In genomic region chr2:238551091-238551490, GRCh38 we compare ENCODE assay signal across 21 cellular contexts.
"Had no signal": no experiment of that assay in that cellular context is flagged by ENCODE, and none has a peak within 500 bp of the region (broad histone marks: within the 10 kb centered on the region; RNA-seq: fewer than 3 reads in every experiment).

No MANE protein-coding gene starts in this region.

- ATAC-seq: activated CD8-positive, alpha-beta T cell treated with anti-CD3 and anti-CD28 coated beads, Interleukin-2, amount 10 ng/mL, durations not matched to agents 7 days and 5 days; T-helper 17 cell; WTC11 had no signal

- H3K4me1 ChIP-seq: adrenal gland, Peyer's patch had no signal

- H3K4me3 ChIP-seq: adrenal gland, Peyer's patch had no signal

- H3K27ac ChIP-seq: adrenal gland, Peyer's patch had no signal

- H3K36me3 ChIP-seq: adrenal gland, Peyer's patch had no signal

- DNase-seq: activated CD4-positive, alpha-beta T cell treated with anti-CD3 and anti-CD28 coated beads for 48 hours; activated CD4-positive, alpha-beta T cell treated with anti-CD3 and anti-CD28 coated beads, Interleukin-2, amount 50 U/mL, for 4 hours; activated CD4-positive, CD25-positive, alpha-beta regulatory T cell treated with anti-CD3 and anti-CD28 coated beads, Interleukin-2, amount 50 U/mL, for 72 hours; activated CD8-positive, alpha-beta memory T cell treated with anti-CD3 and anti-CD28 coated beads, Interleukin-2, amount 50 U/mL, for 48 hours; activated CD8-positive, alpha-beta T cell treated with anti-CD3 and anti-CD28 coated beads, Interleukin-2, amount 10 ng/mL, durations not matched to agents 7 days and 5 days; activated naive CD4-positive, alpha-beta T cell treated with anti-CD3 and anti-CD28 coated beads, Interleukin-2, amount 50 U/mL, for 16 hours; activated naive CD8-positive, alpha-beta T cell treated with anti-CD3 and anti-CD28 coated beads, Interleukin-2, amount 10 ng/mL, durations not matched to agents 7 days and 5 days; activated T-cell treated with anti-CD3 and anti-CD28 coated beads, Interleukin-2, amount 50 U/mL, for 1 hour; adrenal gland; aorta; NCI-H1105 treated with DMSO at 0.1 percent for 48 hours; NCI-H1436 treated with DMSO at 0.1 percent for 48 hours; NCI-H187; NCI-H2081; NCI-H510A treated with DMSO at 0.1 percent for 48 hours; NCI-H69; Peyer's patch; SIG-M5; T-helper 17 cell; T-helper 9 cell had no signal

- H3K27me3 ChIP-seq: Peyer's patch had no signal
